Comparison of ENCODE assay signal across 1 cellular context in the genomic region with DNA sequence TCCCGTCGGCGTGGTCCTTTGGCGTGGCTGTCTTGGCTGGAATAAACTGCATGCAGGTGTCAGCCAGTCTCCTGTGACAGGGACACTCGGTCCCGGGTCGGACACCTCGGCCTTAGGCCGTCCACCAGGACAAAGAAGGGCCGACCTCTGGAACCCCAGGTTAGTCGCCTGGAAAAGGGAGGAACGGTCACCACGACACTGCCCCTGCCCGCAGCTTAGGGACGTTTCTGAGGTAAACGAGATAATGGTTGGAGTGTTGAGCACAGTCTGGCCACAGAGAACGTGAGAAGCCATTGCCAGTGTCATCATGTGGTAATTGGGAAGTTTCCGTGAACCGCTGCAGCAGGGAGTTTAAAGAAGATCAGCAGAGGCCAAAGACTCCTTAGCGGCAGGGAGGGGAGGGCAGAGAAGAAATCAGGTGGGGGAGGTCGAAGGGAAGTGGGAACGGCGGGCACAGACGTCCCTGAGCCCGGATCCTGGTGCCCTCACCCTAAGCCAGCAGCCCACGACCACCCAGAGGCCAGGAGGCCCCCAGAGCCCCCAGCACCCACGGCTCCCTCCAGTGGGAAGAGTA.
TF ChIP-seq lines count a peak whose summit lies in the region.

No MANE protein-coding gene starts in this region.

TF ChIP-seq in GM23338, 12 proteins besides CTCF, POLR2A, EP300 and RAD21 (continued from another document):
- TF ChIP-seq EZH2phosphoT487 (IDR thresholded peaks at IDR 0.05; ENCODE audit: unreplicated experiment): no peak
- TF ChIP-seq STAT1 (IDR thresholded peaks at IDR 0.05; ENCODE audit: unreplicated experiment): no peak
- no peak for TF ChIP-seq CREB1 (CRISPR knock-in tag; IDR thresholded peaks at IDR 0.05; ENCODE audit: low read depth)
- TF ChIP-seq, protein P1, sequence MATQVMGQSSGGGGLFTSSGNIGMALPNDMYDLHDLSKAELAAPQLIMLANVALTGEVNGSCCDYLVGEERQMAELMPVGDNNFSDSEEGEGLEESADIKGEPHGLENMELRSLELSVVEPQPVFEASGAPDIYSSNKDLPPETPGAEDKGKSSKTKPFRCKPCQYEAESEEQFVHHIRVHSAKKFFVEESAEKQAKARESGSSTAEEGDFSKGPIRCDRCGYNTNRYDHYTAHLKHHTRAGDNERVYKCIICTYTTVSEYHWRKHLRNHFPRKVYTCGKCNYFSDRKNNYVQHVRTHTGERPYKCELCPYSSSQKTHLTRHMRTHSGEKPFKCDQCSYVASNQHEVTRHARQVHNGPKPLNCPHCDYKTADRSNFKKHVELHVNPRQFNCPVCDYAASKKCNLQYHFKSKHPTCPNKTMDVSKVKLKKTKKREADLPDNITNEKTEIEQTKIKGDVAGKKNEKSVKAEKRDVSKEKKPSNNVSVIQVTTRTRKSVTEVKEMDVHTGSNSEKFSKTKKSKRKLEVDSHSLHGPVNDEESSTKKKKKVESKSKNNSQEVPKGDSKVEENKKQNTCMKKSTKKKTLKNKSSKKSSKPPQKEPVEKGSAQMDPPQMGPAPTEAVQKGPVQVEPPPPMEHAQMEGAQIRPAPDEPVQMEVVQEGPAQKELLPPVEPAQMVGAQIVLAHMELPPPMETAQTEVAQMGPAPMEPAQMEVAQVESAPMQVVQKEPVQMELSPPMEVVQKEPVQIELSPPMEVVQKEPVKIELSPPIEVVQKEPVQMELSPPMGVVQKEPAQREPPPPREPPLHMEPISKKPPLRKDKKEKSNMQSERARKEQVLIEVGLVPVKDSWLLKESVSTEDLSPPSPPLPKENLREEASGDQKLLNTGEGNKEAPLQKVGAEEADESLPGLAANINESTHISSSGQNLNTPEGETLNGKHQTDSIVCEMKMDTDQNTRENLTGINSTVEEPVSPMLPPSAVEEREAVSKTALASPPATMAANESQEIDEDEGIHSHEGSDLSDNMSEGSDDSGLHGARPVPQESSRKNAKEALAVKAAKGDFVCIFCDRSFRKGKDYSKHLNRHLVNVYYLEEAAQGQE (IDR thresholded peaks at IDR 0.05; ENCODE audit: unreplicated experiment): no peak
